ENCODE assay signal across 8 cellular contexts in the genomic region with DNA sequence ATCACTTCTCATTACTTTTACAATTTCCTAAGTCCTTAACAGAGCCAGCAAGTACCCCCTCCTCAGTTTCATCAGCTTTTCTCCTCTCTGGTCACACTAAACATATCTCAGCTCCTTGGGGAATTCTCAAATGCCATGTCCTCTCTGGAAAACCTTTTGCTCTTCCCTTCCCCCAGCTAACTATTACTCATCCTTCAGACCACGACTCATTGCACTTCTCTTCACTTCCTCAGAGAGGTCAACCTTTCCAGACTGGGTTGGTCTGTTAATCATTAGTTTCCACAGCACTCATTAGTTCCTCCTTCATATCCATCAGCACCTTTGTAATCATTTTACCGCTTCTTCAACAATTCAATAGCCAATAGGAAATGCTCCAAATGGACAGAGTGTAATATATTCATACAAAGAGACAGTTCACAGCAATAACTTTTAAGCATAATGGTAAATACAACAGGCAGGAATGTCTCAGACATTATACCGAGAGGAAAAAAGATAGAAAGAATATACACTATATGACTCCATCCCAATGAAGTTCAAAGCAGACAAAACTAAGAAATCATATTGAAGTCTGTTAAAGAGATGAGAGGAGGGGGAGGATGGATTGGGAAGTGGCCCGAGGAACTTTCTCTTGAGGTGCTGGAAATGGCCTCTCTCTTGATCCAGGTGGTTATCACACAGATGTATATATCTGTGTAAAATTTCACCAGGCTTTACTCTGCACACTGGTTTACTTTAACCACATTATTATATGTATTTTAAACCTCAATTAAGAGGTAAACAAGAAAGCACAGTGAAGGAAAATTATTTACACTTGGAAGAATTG. TPM values are rescaled to one million over a fixed set of nuclear protein-coding genes. Genes with fewer than 3 reads are reported as not detected.
A peak's percentile ranks its signal among the peaks of the same experiment; 100 is the strongest.
DNase-seq lines count a peak whose midpoint lies in the region; ATAC-seq, FAIRE-seq and TF ChIP-seq lines count a peak whose summit lies in the region.

No MANE protein-coding gene starts in this region.

- FAIRE-seq in bronchial epithelial cell (lab: Jason Lieb, UNC) = no peak
- FAIRE-seq in urothelium cell line (lab: Jason Lieb, UNC) = peak; percentile 20

- H3K4me3 ChIP-seq in bronchial epithelial cell (ENCODE audit: low read depth, low read length) = no peak overlapping the region
- no peak overlapping the region for H3K4me3 ChIP-seq in Caco-2 (ENCODE audit: low read depth, low read length)

- H3K27me3 ChIP-seq in bronchial epithelial cell (ENCODE audit: control insufficient read depth, insufficient read depth, low read length) = no peaks in the 10 kb centered on the region
- H3K27me3 ChIP-seq in Caco-2 (replicated peaks; ENCODE audit: control insufficient read depth, insufficient read depth, low read length) = no peaks in the 10 kb centered on the region

- H3K27me3 Mint-ChIP-seq in Caco-2 (ENCODE audit: insufficient read depth, unreplicated experiment) = no peaks in the 10 kb centered on the region

- peaks cover 6% of the 10 kb centered on the region for H3K9me3 Mint-ChIP-seq in Caco-2 (ENCODE audit: unreplicated experiment)

- H3K9me3 ChIP-seq in Caco-2 = no peaks in the 10 kb centered on the region

- no peaks in the 10 kb centered on the region for H3K36me3 ChIP-seq in bronchial epithelial cell (ENCODE audit: control insufficient read depth, insufficient read depth, low read length)
- H3K36me3 ChIP-seq in Caco-2 (ENCODE audit: control insufficient read depth, insufficient read depth, low read length) = no peaks in the 10 kb centered on the region

- H3K27ac Mint-ChIP-seq in Caco-2 (ENCODE audit: unreplicated experiment) = no peak overlapping the region

- BruUV-seq in Caco-2 (replicated peaks; lab: Mats Ljungman, UMichigan) = no TSS peak

- H3K4me1 Mint-ChIP-seq in Caco-2 (ENCODE audit: low read depth, unreplicated experiment) = peaks cover 8% of the 10 kb centered on the region

- POLR2A ChIA-PET in Caco-2 (lab: Charles Lee) = no interaction called here

- DNase-seq in AG08395 (ENCODE audit: low spot score) = peak; percentile 45
- DNase-seq in bronchial epithelial cell (ENCODE audit: low read depth) = peak; percentile 87
- peak; percentile 63 for DNase-seq in urothelium cell line (ENCODE audit: low spot score)
- no peak for DNase-seq in Caco-2
- DNase-seq in activated CD4-positive, CD25-positive, alpha-beta regulatory T cell (lab: John Stamatoyannopoulos, UW) = no peak
- DNase-seq in activated T-cell treated with anti-CD3 and anti-CD28 coated beads for 4 hours = no peak

- no peak overlapping the region for H3K4me3 Mint-ChIP-seq in Caco-2 (ENCODE audit: unreplicated experiment)

- CTCF ChIA-PET in Caco-2 (lab: Charles Lee) = no interaction called here

- intact Hi-C loops in Caco-2 (cut with micrococcal nuclease; ENCODE audit: unreplicated experiment) = no loop called here

- ATAC-seq in GM19468 (IDR thresholded peaks at IDR 0.05; ENCODE audit: extremely low read depth, unreplicated experiment) (peak; percentile 94), HG03460 (IDR thresholded peaks at IDR 0.05; ENCODE audit: unreplicated experiment) (peak; percentile 99)

- H3K36me3 Mint-ChIP-seq in Caco-2 (ENCODE audit: insufficient read depth, unreplicated experiment) = no peaks in the 10 kb centered on the region

- no peak for TF ChIP-seq CTCF in bronchial epithelial cell (IDR thresholded peaks at IDR 0.05; ENCODE audit: insufficient read depth, low read length, severe bottlenecking)
- no peak for TF ChIP-seq CTCF in Caco-2 (IDR thresholded peaks at IDR 0.05; ENCODE audit: insufficient read depth in 1 of 2, low read depth in 1 of 2, low read length in 1 of 2, severe bottlenecking in 1 of 2, unreplicated experiment in 1 of 2)

- no peaks in the 10 kb centered on the region for H3K4me1 ChIP-seq in Caco-2

RNA-seq across cellular contexts. Expression of a gene that starts 39.6 kb away (rescaled TPM):
- total RNA-seq in bronchial epithelial cell = 2.9 and 4.4 TPM in 2 replicates
- 0.57 and 1.00 TPM in 2 replicates for total RNA-seq in Caco-2 (2022)

RNA-seq across cellular contexts. Expression of a gene that starts 56.2 kb away (rescaled TPM):
- 69.2 and 92.7 TPM in 2 replicates for total RNA-seq in bronchial epithelial cell
- 12.3 and 12.9 TPM in 2 replicates for total RNA-seq in Caco-2 (2022)

Comparison
In these comparisons a context has a peak if more than half of its experiments do, and no peak if none do; other contexts are left out.
1. DNase-seq: peak in AG08395 (single experiment), bronchial epithelial cell (single experiment) and urothelium cell line (single experiment); none in Caco-2 (0 of 2), activated CD4-positive, CD25-positive, alpha-beta regulatory T cell (0 of 4) and activated T-cell treated with anti-CD3 and anti-CD28 coated beads for 4 hours (single experiment).